In genomic region chr6:57324538-57324937, GRCh38 we compare ENCODE assay signal across 8 cellular contexts. TPM values are rescaled to one million over a fixed set of nuclear protein-coding genes. Genes with fewer than 3 reads are reported as not detected.
DNase-seq lines count a peak whose midpoint lies in the region; ATAC-seq, FAIRE-seq and TF ChIP-seq lines count a peak whose summit lies in the region.

No MANE protein-coding gene starts in this region.

- no peak for DNase-seq in GM06990 (ENCODE audit: extremely low read depth, insufficient read length)
- DNase-seq in MV-4-11 (lab: John Stamatoyannopoulos, UW), result peak; percentile 26
- no peak for DNase-seq in mammary epithelial cell
- DNase-seq in pancreas, result no peak
- DNase-seq in H54 (ENCODE audit: insufficient read length, low spot score), result no peak

- TF ChIP-seq CTCF in GM06990 (IDR thresholded peaks at IDR 0.05; ENCODE audit: insufficient read depth, low read length, poor library complexity, severe bottlenecking) (peak; percentile 32), mammary epithelial cell (conservative IDR thresholded peaks at IDR 0.05 in 1 of 2, IDR thresholded peaks at IDR 0.05 in 1 of 2; ENCODE audit: extremely low read depth in 1 of 2, insufficient read depth in 1 of 2, low read depth in 1 of 2, low read length in 2 of 2) (peak; percentile 35 to 43), pancreas (IDR thresholded peaks at IDR 0.05) (no peak)

- CTCF ChIA-PET in mammary epithelial cell (lab: Charles Lee; ENCODE audit: low non-redundant PET), result no interaction called here

- H3K9me3 ChIP-seq in mammary epithelial cell (replicated peaks; ENCODE audit: insufficient read depth, low read length) (no peaks in the 10 kb centered on the region), pancreas (no peaks in the 10 kb centered on the region)

- H3K4me1 ChIP-seq in mammary epithelial cell (ENCODE audit: insufficient read depth, low read length) (peaks cover 2% of the 10 kb centered on the region), pancreas (no peaks in the 10 kb centered on the region)

- intact Hi-C loops in mammary epithelial cell (cut with micrococcal nuclease) (loop anchor here (5.0 kb wide), 1 partner anchor 967 kb away; no protein-coding TSS in a partner anchor), pancreas (cut with DNase I) (loop anchor here in 1 of 3 donors (10.0 kb wide), 1 partner anchor 410 kb away; no protein-coding TSS in a partner anchor)

- dilution Hi-C loops in mammary epithelial cell (cut with HindIII; ENCODE audit: low sequenced_read_pairs), result no loop called here

- H3K27ac ChIP-seq in mammary epithelial cell (ENCODE audit: insufficient read depth, low read depth, low read length) (no peak overlapping the region), pancreas (no peak overlapping the region)

- ATAC-seq in pancreas, result peak in 1 of 4 donors; percentile 48
- no peak for ATAC-seq in HG03196 (IDR thresholded peaks at IDR 0.05; ENCODE audit: unreplicated experiment)
- no peak for ATAC-seq in GM21381 (IDR thresholded peaks at IDR 0.05; ENCODE audit: unreplicated experiment)
- no peak for ATAC-seq in GM21515 (IDR thresholded peaks at IDR 0.05; ENCODE audit: unreplicated experiment)

- no peaks in the 10 kb centered on the region for H4K20me1 ChIP-seq in mammary epithelial cell (ENCODE audit: insufficient read depth, low read length)

- in situ Hi-C loops in mammary epithelial cell (cut with MboI; ENCODE audit: low sequenced_read_pairs in 2 of 2), result loop anchor here in 1 of 2 donors (25.0 kb wide), 1 partner anchor 412 kb away; no protein-coding TSS in a partner anchor

- no peak overlapping the region for H3K4me2 ChIP-seq in mammary epithelial cell (ENCODE audit: insufficient read depth, low read depth, low read length)

- peaks cover 32% of the 10 kb centered on the region for H3K79me2 ChIP-seq in mammary epithelial cell (ENCODE audit: insufficient read depth, low read length)

- H3K9ac ChIP-seq in mammary epithelial cell (ENCODE audit: insufficient read depth, low read length), result no peak overlapping the region

- FAIRE-seq in pancreas (lab: Jason Lieb, UNC) (peak; percentile 90), H54 (lab: Jason Lieb, UNC) (no peak)

- H3K36me3 ChIP-seq in GM06990 (ENCODE audit: control insufficient read depth, insufficient read depth, low read length) (peaks cover 11% of the 10 kb centered on the region), mammary epithelial cell (ENCODE audit: insufficient read depth, low read length) (peaks cover 37% of the 10 kb centered on the region), pancreas (peaks cover 0 to 9% (median 0%) of the 10 kb centered on the region in 3 donors)

- no TSS peak for BruUV-seq in mammary epithelial cell (replicated peaks; lab: Mats Ljungman, UMichigan)

- no peak overlapping the region for H2AFZ ChIP-seq in mammary epithelial cell (ENCODE audit: low read depth, low read length)

- H3K27me3 ChIP-seq in GM06990 (replicated peaks; ENCODE audit: control insufficient read depth, insufficient read depth, low read length), result no peaks in the 10 kb centered on the region
- no peaks in the 10 kb centered on the region for H3K27me3 ChIP-seq in mammary epithelial cell (ENCODE audit: insufficient read depth, low read length)
- no peaks in the 10 kb centered on the region for H3K27me3 ChIP-seq in pancreas

- H3K4me3 ChIP-seq in GM06990 (replicated peaks; ENCODE audit: low read depth, low read length) (no peak overlapping the region), mammary epithelial cell (replicated peaks in 1 of 3; ENCODE audit: insufficient read depth in 1 of 3, low read depth in 2 of 3, low read length in 3 of 3) (no peak overlapping the region), pancreas (no peak overlapping the region)

- no peak for TF ChIP-seq POLR2A in H54 (IDR thresholded peaks at IDR 0.05; ENCODE audit: low read depth, low read length)

- 6% methylated on average over 1 of the region's 1 CpG for WGBS in mammary epithelial cell (ENCODE audit: low coverage, missing lambda C conversion rate)
- WGBS in pancreas, 2 donors, result 0 to 15% methylated on average over 1 of the region's 1 CpG

RNA-seq across cellular contexts. Expression of gene PRIM2, which starts 7.1 kb away (rescaled TPM):
- 10 to 100 TPM; 10.8 to 20.5 TPM for total RNA-seq in mammary epithelial cell
- 11.5 TPM for polyA plus RNA-seq in mammary epithelial cell
- 5.1 TPM for polyA minus RNA-seq in mammary epithelial cell
- total RNA-seq in pancreas, result 1 to 10 TPM; 2.7 to 7.2 (median 4.0) TPM
- 1 to 10 TPM; 1.6 to 2.5 TPM for polyA plus RNA-seq in pancreas

Comparison
In these comparisons a context has a peak if more than half of its experiments do, and no peak if none do; other contexts are left out.
1. CTCF ChIP-seq: peak in GM06990 (single experiment) and mammary epithelial cell (2 of 2); none in pancreas (0 of 4).